1 cellular context compared by ENCODE assay signal in genomic region chr1:245550702-245551008, GRCh38.
TF ChIP-seq lines count a peak whose summit lies in the region.

No MANE protein-coding gene starts in this region.

TF ChIP-seq in H1, 55 proteins besides CTCF, POLR2A, EP300 and RAD21 (continued from another document):
- TF ChIP-seq TBP (IDR thresholded peaks at IDR 0.05; ENCODE audit: low read depth, low read length), result no peak
- TF ChIP-seq, protein P1, sequence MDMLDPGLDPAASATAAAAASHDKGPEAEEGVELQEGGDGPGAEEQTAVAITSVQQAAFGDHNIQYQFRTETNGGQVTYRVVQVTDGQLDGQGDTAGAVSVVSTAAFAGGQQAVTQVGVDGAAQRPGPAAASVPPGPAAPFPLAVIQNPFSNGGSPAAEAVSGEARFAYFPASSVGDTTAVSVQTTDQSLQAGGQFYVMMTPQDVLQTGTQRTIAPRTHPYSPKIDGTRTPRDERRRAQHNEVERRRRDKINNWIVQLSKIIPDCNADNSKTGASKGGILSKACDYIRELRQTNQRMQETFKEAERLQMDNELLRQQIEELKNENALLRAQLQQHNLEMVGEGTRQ (IDR thresholded peaks at IDR 0.05; ENCODE audit: low read length), result no peak
- no peak for TF ChIP-seq CEBPB (IDR thresholded peaks at IDR 0.05; ENCODE audit: low read depth, low read length)
- TF ChIP-seq SRF (IDR thresholded peaks at IDR 0.05; ENCODE audit: low read depth, low read length), result no peak
- TF ChIP-seq SP4 (IDR thresholded peaks at IDR 0.05; ENCODE audit: low read length), result no peak
- no peak for TF ChIP-seq CREB1 (IDR thresholded peaks at IDR 0.05)
- no peak for TF ChIP-seq RXRA (IDR thresholded peaks at IDR 0.05; ENCODE audit: insufficient read depth, low read depth, low read length)
- TF ChIP-seq RBBP5 (IDR thresholded peaks at IDR 0.05; ENCODE audit: borderline replicate concordance, low read depth, low read length), result no peak
- no peak for TF ChIP-seq ATF3 (IDR thresholded peaks at IDR 0.05; ENCODE audit: insufficient read depth, low read depth, low read length)
